ENCODE assay signal across 9 cellular contexts in genomic region chr2:103959174-103960125, GRCh38.
DNase-seq lines count a peak whose midpoint lies in the region; TF ChIP-seq lines count a peak whose summit lies in the region.
"Had no signal": no experiment of that assay in that cellular context is flagged by ENCODE, and none has a peak within 500 bp of the region (broad histone marks: within the 10 kb centered on the region; RNA-seq: fewer than 3 reads in every experiment).

No MANE protein-coding gene starts in this region.

- no peaks in the 10 kb centered on the region for H3K23me2 ChIP-seq in H9 (ENCODE audit: insufficient read length, low read depth, low read length, poor library complexity, severe bottlenecking)

- no peaks in the 10 kb centered on the region for H4K20me1 ChIP-seq in H9 (ENCODE audit: control insufficient read depth, insufficient read depth, insufficient read length)

- H3K27me3 ChIP-seq in H9 (ENCODE audit: insufficient read depth, low read length) (no peaks in the 10 kb centered on the region), neuronal stem cell (ENCODE audit: control insufficient read depth in 3 of 3, insufficient read depth in 3 of 3, low read depth in 1 of 3, low read length in 3 of 3) (no peaks in the 10 kb centered on the region)

- H4K8ac ChIP-seq in H9 (replicated peaks; ENCODE audit: insufficient read length, low read depth, low read length) (no peak overlapping the region), neuronal stem cell (ENCODE audit: low read depth, low read length) (no peak overlapping the region)

- H3K36me3 ChIP-seq in neuronal stem cell (replicated peaks in 1 of 2; ENCODE audit: control insufficient read depth in 2 of 2, insufficient read depth in 2 of 2, low read length in 2 of 2), result no peaks in the 10 kb centered on the region

- no peaks in the 10 kb centered on the region for H3K9me3 Mint-ChIP-seq in H9

- H3K79me1 ChIP-seq in H9 (ENCODE audit: insufficient read depth, low read depth, low read length, poor library complexity, severe bottlenecking) (no peaks in the 10 kb centered on the region), neuronal stem cell (ENCODE audit: low read depth, low read length) (no peaks in the 10 kb centered on the region)

- H3K4me1 ChIP-seq in H9 (ENCODE audit: insufficient read depth, low read length), result no peaks in the 10 kb centered on the region
- H3K4me1 ChIP-seq in neuronal stem cell (ENCODE audit: control insufficient read depth in 2 of 2, insufficient read depth in 1 of 2, low read depth in 1 of 2, low read length in 2 of 2), result peaks cover 4 to 15% of the 10 kb centered on the region in 2 donors

- H3K9me3 ChIP-seq in H9 (ENCODE audit: control insufficient read depth, low read depth, low read length) (no peaks in the 10 kb centered on the region), neuronal stem cell (replicated peaks in 1 of 2; ENCODE audit: control insufficient read depth in 2 of 2, insufficient read depth in 1 of 2, low read depth in 1 of 2, low read length in 2 of 2) (no peaks in the 10 kb centered on the region)

- H2AFZ ChIP-seq in H9 (ENCODE audit: low read length) (no peak overlapping the region), neuronal stem cell (ENCODE audit: low read length) (peak overlapping the region; percentile 47)

- H2BK120ac ChIP-seq in H9 (ENCODE audit: low read depth, low read length, poor library complexity, severe bottlenecking) (no peak overlapping the region), neuronal stem cell (ENCODE audit: low read depth, low read length) (no peak overlapping the region)

- no peak overlapping the region for H3K4me3 ChIP-seq in choroid plexus epithelial cell (ENCODE audit: low read depth, low read length)
- no peak overlapping the region for H3K4me3 ChIP-seq in neuronal stem cell (ENCODE audit: low read length in 2 of 2)

- H3K4me2 ChIP-seq in H9 (ENCODE audit: insufficient read depth, insufficient read length, low read length) (no peak overlapping the region), neuronal stem cell (ENCODE audit: insufficient read depth, low read length, poor library complexity, severe bottlenecking) (no peak overlapping the region)

- H3K14ac ChIP-seq in H9 (ENCODE audit: insufficient read depth, low read length) (no peak overlapping the region), neuronal stem cell (ENCODE audit: low read length) (no peak overlapping the region)

- no peak overlapping the region for H3K27ac Mint-ChIP-seq in H9

- H2BK15ac ChIP-seq in H9 (ENCODE audit: low read depth, low read length) (no peak overlapping the region), neuronal stem cell (ENCODE audit: low read length) (no peak overlapping the region)

- H3K9ac ChIP-seq in H9 (ENCODE audit: extremely low read depth, insufficient read length, low read length) (no peak overlapping the region), neuronal stem cell (ENCODE audit: low read depth, low read length, poor library complexity) (no peak overlapping the region)

- no peaks in the 10 kb centered on the region for H3K79me2 ChIP-seq in H9 (ENCODE audit: insufficient read depth, low read length)

- H2BK12ac ChIP-seq in H9 (ENCODE audit: insufficient read length, low read depth, low read length) (no peak overlapping the region), neuronal stem cell (ENCODE audit: low read length) (no peak overlapping the region)

- TF ChIP-seq CTCF in H9 (conservative IDR thresholded peaks at IDR 0.05), result peak; percentile 81
- peak; percentile 71 for TF ChIP-seq CTCF in choroid plexus epithelial cell (conservative IDR thresholded peaks at IDR 0.05; ENCODE audit: low read depth, low read length)

- no peak overlapping the region for H3K4ac ChIP-seq in H9 (ENCODE audit: low read depth, low read length)
- no peak overlapping the region for H3K4ac ChIP-seq in neuronal stem cell (ENCODE audit: low read length)

- no peaks in the 10 kb centered on the region for H3K27me3 Mint-ChIP-seq in H9 (ENCODE audit: low read depth)

- H2AK5ac ChIP-seq in H9 (ENCODE audit: insufficient read length, low read length) (no peak overlapping the region), neuronal stem cell (ENCODE audit: low read depth, low read length) (no peak overlapping the region)

- no peak overlapping the region for H3K18ac ChIP-seq in H9 (ENCODE audit: insufficient read length, low read depth, low read length)
- no peak overlapping the region for H3K18ac ChIP-seq in neuronal stem cell (ENCODE audit: low read length)

- no peak overlapping the region for H2BK20ac ChIP-seq in H9 (ENCODE audit: low read depth, low read length, poor library complexity, severe bottlenecking)

- H4K91ac ChIP-seq in H9 (ENCODE audit: insufficient read length, low read depth, low read length), result no peak overlapping the region
- H4K91ac ChIP-seq in neuronal stem cell (ENCODE audit: low read depth, low read length, poor library complexity), result no peak overlapping the region

- H3T11ph ChIP-seq in H9 (ENCODE audit: low read length), result no peak overlapping the region

- no peaks in the 10 kb centered on the region for H3K4me1 Mint-ChIP-seq in H9

- H4K5ac ChIP-seq in H9 (ENCODE audit: insufficient read length, low read depth, low read length), result no peak overlapping the region

- DNase-seq in DMS153 (lab: John Stamatoyannopoulos, UW), result peak; percentile 43
- DNase-seq in H9, result peak; percentile 61
- DNase-seq in NCI-H510A treated with DMSO at 0.1 percent for 48 hours (lab: John Stamatoyannopoulos, UW), result peak; percentile 59
- peak; percentile 40 for DNase-seq in choroid plexus epithelial cell (ENCODE audit: low read depth)
- DNase-seq in neuronal stem cell (ENCODE audit: low spot score), result peak; percentile 54
- DNase-seq in HCEC 1CT, result no peak
- DNase-seq in activated CD4-positive, alpha-beta T cell treated with anti-CD3 and anti-CD28 coated beads for 1 hour, result no peak
- DNase-seq in T-helper 9 cell, result no peak
- DNase-seq: IMR-90 had no signal

- peaks cover 0 to 1% (median 0%) of the 10 kb centered on the region in 3 experiments; a peak in 1 of 7 replicates for H3K36me3 Mint-ChIP-seq in H9 (ENCODE audit: insufficient read depth in 1 of 3, low read depth in 3 of 3)

- H3K56ac ChIP-seq in H9 (ENCODE audit: insufficient read length, low read depth, low read length), result no peak overlapping the region

- no peak overlapping the region for H3K23ac ChIP-seq in H9 (ENCODE audit: insufficient read length, low read depth, low read length)
- H3K23ac ChIP-seq in neuronal stem cell (ENCODE audit: low read depth, low read length, poor library complexity), result no peak overlapping the region

- WGBS in H9 (ENCODE audit: extremely low coverage, insufficient read length, low lambda C conversion rate), result no CpG with 5 or more reads among the region's 9 CpGs
- no CpG with 5 or more reads among the region's 9 CpGs for WGBS in neuronal stem cell (ENCODE audit: extremely low coverage in 2 of 2, insufficient read length in 2 of 2, insufficient replicate concordance in 1 of 2), 2 donors

- no peak overlapping the region for H2BK5ac ChIP-seq in H9 (ENCODE audit: insufficient read length, low read length)
- H2BK5ac ChIP-seq in neuronal stem cell (ENCODE audit: low read length), result no peak overlapping the region

- H3K4me3 Mint-ChIP-seq in H9, result no peak overlapping the region

- H3K27ac ChIP-seq in H9 (ENCODE audit: insufficient read length, low read depth, low read length) (no peak overlapping the region), neuronal stem cell (replicated peaks; ENCODE audit: low read length) (no peak overlapping the region)

Comparison
In these comparisons a context has a peak if more than half of its experiments do, and no peak if none do; other contexts are left out.
1. DNase-seq: peak in DMS153 (single experiment), H9 (single experiment), NCI-H510A treated with DMSO at 0.1 percent for 48 hours (single experiment), choroid plexus epithelial cell (single experiment) and neuronal stem cell (single experiment); none in HCEC 1CT (single experiment), activated CD4-positive, alpha-beta T cell treated with anti-CD3 and anti-CD28 coated beads for 1 hour (single experiment) and T-helper 9 cell (single experiment).